ENCODE assay signal across 27 cellular contexts in the genomic region with DNA sequence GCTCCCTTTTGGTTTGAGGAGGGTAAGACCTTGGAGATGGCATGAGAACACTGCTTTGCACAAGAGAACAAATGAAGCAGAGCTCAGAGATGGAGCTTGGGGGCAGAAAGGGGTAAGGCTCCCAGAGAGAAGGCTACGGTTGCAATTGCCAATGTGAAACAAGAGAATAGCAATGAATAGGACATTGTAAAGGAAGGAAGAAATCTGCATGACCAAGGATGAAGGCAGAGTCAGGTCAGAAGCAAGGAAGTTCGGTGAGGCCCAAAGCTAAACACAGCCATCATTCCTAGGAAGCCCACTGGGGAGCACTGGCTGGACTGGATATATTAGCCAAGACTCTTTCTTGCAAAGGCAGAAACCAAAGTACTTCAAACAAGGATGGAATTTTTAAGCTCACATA.
"Had no signal": no experiment of that assay in that cellular context is flagged by ENCODE, and none has a peak within 500 bp of the region (broad histone marks: within the 10 kb centered on the region; RNA-seq: fewer than 3 reads in every experiment).

No MANE protein-coding gene starts in this region.

- ATAC-seq: foreskin keratinocyte; heart left ventricle; left cardiac atrium; lower lobe of right lung; natural killer cell; pancreas; right cardiac atrium; stimulated activated effector memory CD8-positive, alpha-beta T cell treated with anti-CD3 and anti-CD28 coated beads, Interleukin-12 subunit alpha, Interleukin-12 subunit beta, amount 100 ng/mL, for 72 hours; stimulated activated naive CD8-positive, alpha-beta T cell treated with anti-CD3 and anti-CD28 coated beads, Interleukin-15, Interleukin-2, amounts not matched to agents 100 U/mL and 50 U/mL, for 24 hours had no signal

- H3K9me3 Mint-ChIP-seq: stimulated activated effector memory CD8-positive, alpha-beta T cell treated with anti-CD3 and anti-CD28 coated beads, Interleukin-12 subunit alpha, Interleukin-12 subunit beta, amount 100 ng/mL, for 72 hours had no signal

- H3K9me3 ChIP-seq: left ventricle myocardium inferior, lower lobe of right lung, pancreas, suprapubic skin, thyroid gland, upper lobe of left lung had no signal

- H3K27me3 Mint-ChIP-seq: memory B cell, progenitor cell of endocrine pancreas had no signal

- H3K4me3 ChIP-seq: heart left ventricle, left ventricle myocardium inferior, lower lobe of right lung, pancreas, smooth muscle cell, suprapubic skin, thyroid gland, upper lobe of left lung had no signal

- H3K4me3 Mint-ChIP-seq: immature natural killer cell; memory B cell; mesothelial cell of epicardium; natural killer cell; neural crest cell; stimulated activated effector memory CD8-positive, alpha-beta T cell treated with anti-CD3 and anti-CD28 coated beads, Interleukin-12 subunit alpha, Interleukin-12 subunit beta, amount 100 ng/mL, for 72 hours had no signal

- H3K36me3 ChIP-seq: heart left ventricle, left ventricle myocardium inferior, lower lobe of right lung, pancreas, suprapubic skin, thyroid gland, upper lobe of left lung had no signal

- H3K27ac ChIP-seq: foreskin keratinocyte, heart left ventricle, left ventricle myocardium inferior, lower lobe of right lung, pancreas, suprapubic skin, thyroid gland, upper lobe of left lung had no signal

- H3K4me1 ChIP-seq: heart left ventricle, left ventricle myocardium inferior, lower lobe of right lung, pancreas, suprapubic skin, thyroid gland, upper lobe of left lung had no signal

- H3K27me3 ChIP-seq: foreskin keratinocyte, heart left ventricle, pancreas, suprapubic skin, thyroid gland, upper lobe of left lung had no signal

- DNase-seq: cerebellar nuclear complex; dermis blood vessel endothelial cell; erythroblast; foreskin keratinocyte; heart left ventricle; hippocampal formation; immature natural killer cell; kidney; left cardiac atrium; left ventricle myocardium inferior; lower lobe of right lung; natural killer cell; occipital lobe; pancreas; right cardiac atrium; stimulated activated CD4-positive, alpha-beta T cell treated with anti-CD3 and anti-CD28 coated beads, Interleukin-4, amount 100 ng/mL, for 1 hour; stimulated activated CD8-positive, alpha-beta memory T cell treated with anti-CD3 and anti-CD28 coated beads, Interleukin-4, amount 100 ng/mL, for 48 hours; stimulated activated naive CD8-positive, alpha-beta T cell treated with anti-CD3 and anti-CD28 coated beads, Interleukin-15, Interleukin-2, amounts not matched to agents 100 U/mL and 50 U/mL, for 24 hours; thyroid gland; upper lobe of left lung had no signal

- H3K4me1 Mint-ChIP-seq: immature natural killer cell; memory B cell; natural killer cell; stimulated activated effector memory CD8-positive, alpha-beta T cell treated with anti-CD3 and anti-CD28 coated beads, Interleukin-12 subunit alpha, Interleukin-12 subunit beta, amount 100 ng/mL, for 72 hours had no signal

- H3K36me3 Mint-ChIP-seq: immature natural killer cell; memory B cell; mesothelial cell of epicardium; natural killer cell; stimulated activated effector memory CD8-positive, alpha-beta T cell treated with anti-CD3 and anti-CD28 coated beads, Interleukin-12 subunit alpha, Interleukin-12 subunit beta, amount 100 ng/mL, for 72 hours had no signal

- H3K27ac Mint-ChIP-seq: immature natural killer cell; memory B cell; mesothelial cell of epicardium; natural killer cell; progenitor cell of endocrine pancreas; stimulated activated effector memory CD8-positive, alpha-beta T cell treated with anti-CD3 and anti-CD28 coated beads, Interleukin-12 subunit alpha, Interleukin-12 subunit beta, amount 100 ng/mL, for 72 hours had no signal

- H3K4me2 ChIP-seq: smooth muscle cell had no signal
